In the genomic region with DNA sequence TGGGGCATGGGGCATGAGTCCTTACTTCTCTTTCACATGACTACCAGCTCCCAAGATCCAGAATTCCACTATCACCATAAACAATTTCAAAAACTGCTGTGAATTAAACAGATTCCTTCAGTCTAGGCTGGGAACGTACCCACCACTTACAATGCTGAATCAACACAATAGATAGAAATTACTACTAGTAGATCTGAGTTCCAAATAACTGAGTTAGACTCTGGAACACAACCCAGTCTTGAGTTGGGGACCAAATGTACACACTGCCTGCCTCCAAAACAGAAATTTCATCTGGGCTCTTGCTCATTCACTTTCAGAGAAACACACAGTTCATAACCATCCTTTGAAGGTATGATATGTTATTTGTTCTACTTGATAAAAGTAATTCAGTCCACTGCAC, we compare ENCODE assay signal across 2 cellular contexts.
TF ChIP-seq lines count a peak whose summit lies in the region.

No MANE protein-coding gene starts in this region.

TF ChIP-seq in IMR-90, 13 proteins besides CTCF, POLR2A, EP300 and RAD21:
- TF ChIP-seq, protein P1, sequence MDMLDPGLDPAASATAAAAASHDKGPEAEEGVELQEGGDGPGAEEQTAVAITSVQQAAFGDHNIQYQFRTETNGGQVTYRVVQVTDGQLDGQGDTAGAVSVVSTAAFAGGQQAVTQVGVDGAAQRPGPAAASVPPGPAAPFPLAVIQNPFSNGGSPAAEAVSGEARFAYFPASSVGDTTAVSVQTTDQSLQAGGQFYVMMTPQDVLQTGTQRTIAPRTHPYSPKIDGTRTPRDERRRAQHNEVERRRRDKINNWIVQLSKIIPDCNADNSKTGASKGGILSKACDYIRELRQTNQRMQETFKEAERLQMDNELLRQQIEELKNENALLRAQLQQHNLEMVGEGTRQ (IDR thresholded peaks at IDR 0.05; ENCODE audit: low read depth, low read length): no peak
- no peak for TF ChIP-seq FOS (IDR thresholded peaks at IDR 0.05; ENCODE audit: low read depth, low read length)
- TF ChIP-seq MAFK (IDR thresholded peaks at IDR 0.05; ENCODE audit: low read depth, low read length): no peak; the same call in 1 of the 2 replicates
- TF ChIP-seq CEBPB (IDR thresholded peaks at IDR 0.05; ENCODE audit: low read depth, low read length): no peak
- TF ChIP-seq CHD1 (IDR thresholded peaks at IDR 0.05; ENCODE audit: low read depth, low read length): no peak
- no peak for TF ChIP-seq RCOR1 (IDR thresholded peaks at IDR 0.05; ENCODE audit: insufficient replicate concordance, low read length)
- TF ChIP-seq MAZ (IDR thresholded peaks at IDR 0.05; ENCODE audit: borderline replicate concordance, low read depth, low read length): no peak
- no peak for TF ChIP-seq RFX5 (IDR thresholded peaks at IDR 0.05; ENCODE audit: low read depth, low read length)
- TF ChIP-seq BHLHE40 (IDR thresholded peaks at IDR 0.05; ENCODE audit: low read depth, low read length): no peak
- no peak for TF ChIP-seq SMC3 (IDR thresholded peaks at IDR 0.05; ENCODE audit: low read depth, low read length)
- TF ChIP-seq NFE2L2 (IDR thresholded peaks at IDR 0.05; ENCODE audit: low read depth, low read length): no peak
- TF ChIP-seq MXI1 (IDR thresholded peaks at IDR 0.05; ENCODE audit: borderline replicate concordance, low read depth, low read length): no peak
- TF ChIP-seq, protein P2, sequence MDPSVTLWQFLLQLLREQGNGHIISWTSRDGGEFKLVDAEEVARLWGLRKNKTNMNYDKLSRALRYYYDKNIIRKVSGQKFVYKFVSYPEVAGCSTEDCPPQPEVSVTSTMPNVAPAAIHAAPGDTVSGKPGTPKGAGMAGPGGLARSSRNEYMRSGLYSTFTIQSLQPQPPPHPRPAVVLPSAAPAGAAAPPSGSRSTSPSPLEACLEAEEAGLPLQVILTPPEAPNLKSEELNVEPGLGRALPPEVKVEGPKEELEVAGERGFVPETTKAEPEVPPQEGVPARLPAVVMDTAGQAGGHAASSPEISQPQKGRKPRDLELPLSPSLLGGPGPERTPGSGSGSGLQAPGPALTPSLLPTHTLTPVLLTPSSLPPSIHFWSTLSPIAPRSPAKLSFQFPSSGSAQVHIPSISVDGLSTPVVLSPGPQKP (IDR thresholded peaks at IDR 0.05; ENCODE audit: borderline replicate concordance, low read depth, low read length): no peak

TF ChIP-seq in K562, 482 proteins besides CTCF, POLR2A, EP300 and RAD21:
- TF ChIP-seq CHD1 (IDR thresholded peaks at IDR 0.05; ENCODE audit: low read length): no peak
- TF ChIP-seq C11orf30 (IDR thresholded peaks at IDR 0.05; ENCODE audit: low read depth): peak; percentile 37; the same call in 1 of the 2 replicates
- peak; percentile 80 for TF ChIP-seq ZNF316 (IDR thresholded peaks at IDR 0.05)
TF ChIP-seq in K562: peak in this region for 2.
